In the genomic region with DNA sequence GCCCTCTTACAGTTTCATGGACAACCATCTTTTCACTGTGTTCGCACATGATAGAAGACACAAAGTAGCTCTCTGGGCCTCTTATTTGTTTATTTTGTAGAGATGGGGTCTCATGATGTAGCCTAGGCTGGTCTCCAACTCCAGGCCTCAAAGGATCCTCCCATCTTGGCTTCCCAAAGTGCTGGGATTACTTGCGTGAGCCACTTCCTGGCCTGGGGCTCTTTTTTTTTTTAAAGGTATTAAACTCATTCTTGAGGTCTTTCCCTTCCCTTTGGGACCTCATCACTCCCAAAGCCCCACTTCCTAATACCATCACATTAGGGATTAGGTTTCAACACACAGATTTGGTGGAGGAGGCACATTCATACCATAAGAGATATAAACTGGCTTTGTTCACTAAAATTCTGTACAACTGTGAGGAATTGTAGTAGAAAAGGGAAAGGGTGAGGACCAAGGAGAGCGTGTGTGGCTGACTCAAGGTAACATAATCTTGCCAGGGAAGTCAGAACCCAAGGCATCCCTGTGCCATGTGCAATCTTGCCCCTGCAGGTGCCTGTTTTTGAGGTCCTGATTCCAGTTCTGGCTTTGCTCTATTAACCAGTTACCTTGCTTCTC, we compare ENCODE assay signal across 18 cellular contexts. TPM values are rescaled to one million over a fixed set of nuclear protein-coding genes. Genes with fewer than 3 reads are reported as not detected.
DNase-seq lines count a peak whose midpoint lies in the region; ATAC-seq and TF ChIP-seq lines count a peak whose summit lies in the region.
"Had no signal": no experiment of that assay in that cellular context is flagged by ENCODE, and none has a peak within 500 bp of the region (broad histone marks: within the 10 kb centered on the region; RNA-seq: fewer than 3 reads in every experiment).

No MANE protein-coding gene starts in this region.

- no peak overlapping the region for H2AFZ ChIP-seq in hepatocyte

- 65% methylated on average over 3 of the region's 3 CpGs for WGBS in hepatocyte (ENCODE audit: low lambda C conversion rate, missing lambda C conversion rate)

- in situ Hi-C loops in brain microvascular endothelial cell (cut with HindIII; ENCODE audit: low pct_ligation_motif_present, low sequenced_read_pairs), result no loop called here

- H3K9me2 ChIP-seq in hepatocyte (replicated peaks; ENCODE audit: insufficient read depth), result no peaks in the 10 kb centered on the region

- no peak overlapping the region for H3K4me2 ChIP-seq in hepatocyte

- no peaks in the 10 kb centered on the region for H3K9me3 ChIP-seq in hepatocyte (ENCODE audit: low read depth)

- H3K4me3 ChIP-seq in hepatocyte, result no peak overlapping the region
- no peak overlapping the region for H3K4me3 ChIP-seq in brain microvascular endothelial cell (ENCODE audit: low read depth, low read length)

- H3K4me1 Mint-ChIP-seq in natural killer cell, result peaks cover 71 to 73% of the 10 kb centered on the region in 2 donors
- peaks cover 39 to 53% of the 10 kb centered on the region in 2 donors for H3K4me1 Mint-ChIP-seq in natural killer cell treated with Interleukin-12 subunit alpha and Interleukin-12 subunit beta and Interleukin-15 and Interleukin-18, amount 100 ng/mL, for 72 hours (ENCODE audit: low read depth in 2 of 2)
- peaks cover 33% of the 10 kb centered on the region for H3K4me1 Mint-ChIP-seq in activated CD4-positive, alpha-beta T cell treated with anti-CD3 and anti-CD28 coated beads, Interleukin-2, amount 10 ng/mL, durations not matched to agents 24 days and 14 days

- DNase-seq in natural killer cell, result no peak
- no peak for DNase-seq in natural killer cell treated with Interleukin-12 subunit alpha and Interleukin-12 subunit beta and Interleukin-15 and Interleukin-18, amount 100 ng/mL, for 72 hours (ENCODE audit: low spot score)
- DNase-seq in T1000 (lab: John Stamatoyannopoulos, UW), result peak; percentile 39
- DNase-seq in hepatocyte (ENCODE audit: low spot score), result peak; percentile 33
- DNase-seq in activated CD4-positive, alpha-beta T cell treated with anti-CD3 and anti-CD28 coated beads, Interleukin-2, amount 10 ng/mL, durations not matched to agents 24 days and 14 days, result no peak
- DNase-seq in brain microvascular endothelial cell, result no peak
- DNase-seq in cortex of kidney (lab: John Stamatoyannopoulos, UW), result no peak
- no peak for DNase-seq in activated CD4-positive, CD25-positive, alpha-beta regulatory T cell (lab: John Stamatoyannopoulos, UW)
- DNase-seq: activated CD4-positive, CD25-positive, alpha-beta regulatory T cell treated with anti-CD3 and anti-CD28 coated beads, Interleukin-2, amount 50 U/mL, for 72 hours; DMS153; H7; hypothalamus; NCI-H1417; NCI-H510A; stimulated activated CD8-positive, alpha-beta memory T cell treated with anti-CD3 and anti-CD28 coated beads, Interleukin-4, amount 100 ng/mL, for 48 hours; T-helper 1 cell had no signal

- H3K27me3 ChIP-seq in hepatocyte (no peaks in the 10 kb centered on the region), brain microvascular endothelial cell (replicated peaks) (no peaks in the 10 kb centered on the region)

- TF ChIP-seq CTCF in natural killer cell (IDR thresholded peaks at IDR 0.05) (no peak), hepatocyte (IDR thresholded peaks at IDR 0.05; ENCODE audit: poor library complexity) (no peak), brain microvascular endothelial cell (IDR thresholded peaks at IDR 0.05; ENCODE audit: low read depth, low read length, missing control alignments) (no peak)

- intact Hi-C loops in natural killer cell (cut with micrococcal nuclease), result loop anchor here (5.0 kb wide), 2 partner anchors 46 to 74 kb away; a partner anchor contains a TSS
- intact Hi-C loops in activated CD4-positive, alpha-beta T cell treated with anti-CD3 and anti-CD28 coated beads, Interleukin-2, amount 10 ng/mL, durations not matched to agents 24 days and 14 days (cut with micrococcal nuclease), result loop anchor here (5.0 kb wide), 1 partner anchor 214 kb away; no protein-coding TSS in a partner anchor

- peaks cover 10% of the 10 kb centered on the region for H3K4me1 ChIP-seq in hepatocyte (ENCODE audit: insufficient read depth)

- H3K4me3 Mint-ChIP-seq in natural killer cell, result no peak overlapping the region
- no peak overlapping the region for H3K4me3 Mint-ChIP-seq in natural killer cell treated with Interleukin-12 subunit alpha and Interleukin-12 subunit beta and Interleukin-15 and Interleukin-18, amount 100 ng/mL, for 72 hours
- no peak overlapping the region for H3K4me3 Mint-ChIP-seq in activated CD4-positive, alpha-beta T cell treated with anti-CD3 and anti-CD28 coated beads, Interleukin-2, amount 10 ng/mL, durations not matched to agents 24 days and 14 days

- peaks cover 74% of the 10 kb centered on the region for H3K79me2 ChIP-seq in hepatocyte

- no peaks in the 10 kb centered on the region for H3K36me3 ChIP-seq in hepatocyte (replicated peaks; ENCODE audit: insufficient read depth, low read depth)
- H3K36me3 ChIP-seq in brain microvascular endothelial cell (replicated peaks), result no peaks in the 10 kb centered on the region

- no peaks in the 10 kb centered on the region for H3K9me3 Mint-ChIP-seq in natural killer cell
- H3K9me3 Mint-ChIP-seq in natural killer cell treated with Interleukin-12 subunit alpha and Interleukin-12 subunit beta and Interleukin-15 and Interleukin-18, amount 100 ng/mL, for 72 hours, result no peaks in the 10 kb centered on the region
- H3K9me3 Mint-ChIP-seq in activated CD4-positive, alpha-beta T cell treated with anti-CD3 and anti-CD28 coated beads, Interleukin-2, amount 10 ng/mL, durations not matched to agents 24 days and 14 days, result no peaks in the 10 kb centered on the region
- H3K9me3 Mint-ChIP-seq: activated naive CD4-positive, alpha-beta T cell treated with anti-CD3 and anti-CD28 coated beads, Interleukin-2, amount 50 U/mL, for 72 hours had no signal

- H3K27ac ChIP-seq in hepatocyte (peak overlapping the region; percentile 39), brain microvascular endothelial cell (no peak overlapping the region)

- H3K27ac Mint-ChIP-seq in natural killer cell, result peak overlapping the region; percentile 81 to 82
- no peak overlapping the region for H3K27ac Mint-ChIP-seq in natural killer cell treated with Interleukin-12 subunit alpha and Interleukin-12 subunit beta and Interleukin-15 and Interleukin-18, amount 100 ng/mL, for 72 hours
- no peak overlapping the region for H3K27ac Mint-ChIP-seq in activated CD4-positive, alpha-beta T cell treated with anti-CD3 and anti-CD28 coated beads, Interleukin-2, amount 10 ng/mL, durations not matched to agents 24 days and 14 days

- no peak for ATAC-seq in natural killer cell
- no peak for ATAC-seq in natural killer cell treated with Interleukin-12 subunit alpha and Interleukin-12 subunit beta and Interleukin-15 and Interleukin-18, amount 100 ng/mL, for 72 hours
- ATAC-seq: activated naive CD4-positive, alpha-beta T cell treated with anti-CD3 and anti-CD28 coated beads, Interleukin-2, amount 50 U/mL, for 72 hours; left lobe of liver had no signal

- H3K36me3 Mint-ChIP-seq in natural killer cell, result no peaks in the 10 kb centered on the region
- no peaks in the 10 kb centered on the region for H3K36me3 Mint-ChIP-seq in natural killer cell treated with Interleukin-12 subunit alpha and Interleukin-12 subunit beta and Interleukin-15 and Interleukin-18, amount 100 ng/mL, for 72 hours
- H3K36me3 Mint-ChIP-seq in activated CD4-positive, alpha-beta T cell treated with anti-CD3 and anti-CD28 coated beads, Interleukin-2, amount 10 ng/mL, durations not matched to agents 24 days and 14 days (ENCODE audit: low read depth), result peaks cover 18% of the 10 kb centered on the region

- peaks cover 72% of the 10 kb centered on the region for H4K20me1 ChIP-seq in hepatocyte (ENCODE audit: insufficient read depth, poor library complexity, severe bottlenecking)

- H3K27me3 Mint-ChIP-seq in natural killer cell (ENCODE audit: low read depth in 2 of 2), result no peaks in the 10 kb centered on the region
- H3K27me3 Mint-ChIP-seq in natural killer cell treated with Interleukin-12 subunit alpha and Interleukin-12 subunit beta and Interleukin-15 and Interleukin-18, amount 100 ng/mL, for 72 hours, result no peaks in the 10 kb centered on the region
- H3K27me3 Mint-ChIP-seq in activated CD4-positive, alpha-beta T cell treated with anti-CD3 and anti-CD28 coated beads, Interleukin-2, amount 10 ng/mL, durations not matched to agents 24 days and 14 days, result no peaks in the 10 kb centered on the region

RNA-seq across cellular contexts. Expression of a gene that starts 45.5 kb away (rescaled TPM):
- 10 to 100 TPM; 17.6 to 20.0 (median 17.6) TPM for total RNA-seq in natural killer cell
- 10 to 100 TPM; 97.6 to 99.8 TPM for total RNA-seq in natural killer cell treated with Interleukin-12 subunit alpha and Interleukin-12 subunit beta and Interleukin-15 and Interleukin-18, amount 100 ng/mL, for 72 hours
- 75.8 and 86.3 TPM in 2 replicates for total RNA-seq in hepatocyte
- 40.9 and 43.1 TPM in 2 replicates for polyA plus RNA-seq in hepatocyte
- 106 and 107 TPM in 2 replicates for total RNA-seq in activated CD4-positive, alpha-beta T cell treated with anti-CD3 and anti-CD28 coated beads, Interleukin-2, amount 10 ng/mL, durations not matched to agents 24 days and 14 days

Comparison
In these comparisons a context has a peak if more than half of its experiments do, and no peak if none do; other contexts are left out.
1. H3K27ac Mint-ChIP-seq: peak in natural killer cell (2 of 2); none in natural killer cell treated with Interleukin-12 subunit alpha and Interleukin-12 subunit beta and Interleukin-15 and Interleukin-18, amount 100 ng/mL, for 72 hours (0 of 2) and activated CD4-positive, alpha-beta T cell treated with anti-CD3 and anti-CD28 coated beads, Interleukin-2, amount 10 ng/mL, durations not matched to agents 24 days and 14 days (single experiment).
2. DNase-seq: peak in T1000 (single experiment) and hepatocyte (single experiment); none in natural killer cell (single experiment), natural killer cell treated with Interleukin-12 subunit alpha and Interleukin-12 subunit beta and Interleukin-15 and Interleukin-18, amount 100 ng/mL, for 72 hours (single experiment), activated CD4-positive, alpha-beta T cell treated with anti-CD3 and anti-CD28 coated beads, Interleukin-2, amount 10 ng/mL, durations not matched to agents 24 days and 14 days (single experiment), brain microvascular endothelial cell (single experiment), cortex of kidney (single experiment) and activated CD4-positive, CD25-positive, alpha-beta regulatory T cell (0 of 4).